9 cellular contexts compared by ENCODE assay signal in genomic region chr11:8807544-8808225, GRCh38.
DNase-seq lines count a peak whose midpoint lies in the region; ATAC-seq and TF ChIP-seq lines count a peak whose summit lies in the region.
"Had no signal": no experiment of that assay in that cellular context is flagged by ENCODE, and none has a peak within 500 bp of the region (broad histone marks: within the 10 kb centered on the region; RNA-seq: fewer than 3 reads in every experiment).

No MANE protein-coding gene starts in this region.

- DNase-seq in Calu3 (no peak), astrocyte of the hippocampus (ENCODE audit: low read depth, low spot score) (peak; percentile 72), left cardiac atrium (peak; percentile 49), sigmoid colon (peak; percentile 82), HEK293T (ENCODE audit: extremely low spot score) (no peak), NCI-H2196 (lab: John Stamatoyannopoulos, UW; ENCODE audit: unreplicated experiment) (no peak)
- DNase-seq: DMS79 treated with DMSO at 0.1 percent for 48 hours had no signal

- peak overlapping the region; percentile 91 to 97 (median 96) for H3K27ac ChIP-seq in sigmoid colon

- H3K4me1 ChIP-seq in sigmoid colon, result peaks cover 0 to 81% (median 73%) of the 10 kb centered on the region in 4 donors

- POLR2A ChIA-PET in HEK293T (lab: Yijun Ruan, JAX), result no interaction called here

- no peaks in the 10 kb centered on the region for H3K9me3 Mint-ChIP-seq in Calu3 (ENCODE audit: low read depth, unreplicated experiment)

- 44 to 66% methylated on average over 10 of the region's 10 CpGs for WGBS in sigmoid colon, 2 donors

- CTCF ChIA-PET in Calu3 (lab: Charles Lee), result interaction anchor here (1.2 to 1.6 kb wide), 3 partner anchors 13 to 119 kb away, joined by 4 to 6 read pairs (median 4); no protein-coding TSS in a partner anchor
- CTCF ChIA-PET in HEK293T (lab: Yijun Ruan, JAX), result no interaction called here

- no peaks in the 10 kb centered on the region for H3K27me3 ChIP-seq in sigmoid colon

- H3K27ac Mint-ChIP-seq in Calu3 (ENCODE audit: unreplicated experiment), result peak overlapping the region; percentile 45

- TF ChIP-seq EP300 in sigmoid colon (IDR thresholded peaks at IDR 0.05), result no peak

- peaks cover 24% of the 10 kb centered on the region for H3K4me1 Mint-ChIP-seq in Calu3 (ENCODE audit: low read depth, unreplicated experiment)

- peaks cover 29% of the 10 kb centered on the region for H3K36me3 Mint-ChIP-seq in Calu3 (ENCODE audit: insufficient read depth, unreplicated experiment)

- peak overlapping the region; percentile 82 for H3K4me3 Mint-ChIP-seq in Calu3 (ENCODE audit: low read depth, unreplicated experiment)

- ATAC-seq in left cardiac atrium, result peak; percentile 35 to 68
- ATAC-seq in GM19463 (IDR thresholded peaks at IDR 0.05; ENCODE audit: unreplicated experiment), result no peak
- no peak for ATAC-seq in HG03039 (IDR thresholded peaks at IDR 0.05; ENCODE audit: unreplicated experiment)

- no peak for TF ChIP-seq POLR2A in sigmoid colon (IDR thresholded peaks at IDR 0.05)

- H3K4me3 ChIP-seq in sigmoid colon, result peak overlapping the region; percentile 58 to 83 (median 70)

- H3K27me3 Mint-ChIP-seq in Calu3 (ENCODE audit: unreplicated experiment), result no peaks in the 10 kb centered on the region

- intact Hi-C loops in Calu3 (cut with micrococcal nuclease; ENCODE audit: unreplicated experiment) (loop anchor here (1.0 kb wide), 1 partner anchor 119 kb away; no protein-coding TSS in a partner anchor), left cardiac atrium (cut with DNase I) (loop anchor here in 1 of 2 donors (5.0 kb wide), 2 partner anchors 35 to 105 kb away; no protein-coding TSS in a partner anchor), sigmoid colon (cut with DNase I) (loop anchor here (5.0 kb wide), 1 partner anchor 45 kb away; no protein-coding TSS in a partner anchor)

- TF ChIP-seq CTCF in Calu3 (IDR thresholded peaks at IDR 0.05; ENCODE audit: unreplicated experiment) (no peak), sigmoid colon (IDR thresholded peaks at IDR 0.05) (no peak)

- H3K9me3 ChIP-seq in sigmoid colon, result no peaks in the 10 kb centered on the region

- H3K36me3 ChIP-seq in sigmoid colon, result no peaks in the 10 kb centered on the region

- BruUV-seq in Calu3 (replicated peaks; lab: Mats Ljungman, UMichigan), result no TSS peak

TF ChIP-seq in HEK293T, 16 proteins besides CTCF, POLR2A, EP300 and RAD21:
- TF ChIP-seq ARNT (IDR thresholded peaks at IDR 0.05), result no peak
- no peak for TF ChIP-seq LEF1 (IDR thresholded peaks at IDR 0.05; ENCODE audit: borderline replicate concordance)
- no peak for TF ChIP-seq ELF4 (IDR thresholded peaks at IDR 0.05)
- TF ChIP-seq FOXK2 (IDR thresholded peaks at IDR 0.05), result no peak
- no peak for TF ChIP-seq NFRKB (IDR thresholded peaks at IDR 0.05)
- TF ChIP-seq L3MBTL2 (conservative IDR thresholded peaks at IDR 0.05), result no peak
- no peak for TF ChIP-seq SP1 (IDR thresholded peaks at IDR 0.05)
- TF ChIP-seq TARDBP (IDR thresholded peaks at IDR 0.05), result no peak
- no peak for TF ChIP-seq FOXM1 (IDR thresholded peaks at IDR 0.05; ENCODE audit: borderline replicate concordance)
- TF ChIP-seq CTBP1 (IDR thresholded peaks at IDR 0.05; ENCODE audit: borderline replicate concordance), result no peak
- no peak for TF ChIP-seq ZNF384 (IDR thresholded peaks at IDR 0.05)
- TF ChIP-seq SUZ12 (IDR thresholded peaks at IDR 0.05), result no peak
TF ChIP-seq in HEK293T: peak in this region for 0.

Comparison
In these comparisons a context has a peak if more than half of its experiments do, and no peak if none do; other contexts are left out.
1. DNase-seq: peak in astrocyte of the hippocampus (single experiment), left cardiac atrium (single experiment) and sigmoid colon (single experiment); none in Calu3 (single experiment), HEK293T (single experiment) and NCI-H2196 (single experiment).
2. ATAC-seq: peak in left cardiac atrium (2 of 2); none in GM19463 (single experiment) and HG03039 (single experiment).